16 cellular contexts compared by ENCODE assay signal in genomic region chr14:101113108-101113612, GRCh38.
A peak's percentile ranks its signal among the peaks of the same experiment; 100 is the strongest.
DNase-seq lines count a peak whose midpoint lies in the region; ATAC-seq and TF ChIP-seq lines count a peak whose summit lies in the region.
"Had no signal": no experiment of that assay in that cellular context is flagged by ENCODE, and none has a peak within 500 bp of the region (broad histone marks: within the 10 kb centered on the region; RNA-seq: fewer than 3 reads in every experiment).

No MANE protein-coding gene starts in this region.

- TF ChIP-seq CTCF in testis (IDR thresholded peaks at IDR 0.05): no peak

- no peak overlapping the region for H2BK15ac ChIP-seq in mesendoderm (replicated peaks; ENCODE audit: low read depth)

- WGBS in mesendoderm (ENCODE audit: extremely low coverage, insufficient coverage, low lambda C conversion rate): no CpG with 5 or more reads among the region's 9 CpGs
- 95% methylated on average over 7 to 9 of the region's 9 CpGs for WGBS in testis, 2 donors

- ATAC-seq in activated T-cell treated with anti-CD3 and anti-CD28 coated beads, Interleukin-2, amount 50 U/mL, for 4 hours: no peak
- no peak for ATAC-seq in activated CD4-positive, alpha-beta T cell treated with anti-CD3 and anti-CD28 coated beads for 36 hours
- ATAC-seq: GM12878, HepG2 had no signal

- TF ChIP-seq POLR2A in testis (IDR thresholded peaks at IDR 0.05): no peak

- DNase-seq in activated T-cell treated with anti-CD3 and anti-CD28 coated beads, Interleukin-2, amount 50 U/mL, for 4 hours: peak; percentile 3
- no peak for DNase-seq in activated T-cell treated with anti-CD3 and anti-CD28 coated beads, Interleukin-2, amount 50 U/mL, for 24 hours
- DNase-seq in activated T-helper 2 cell treated with anti-CD3 and anti-CD28 coated beads, Interferon-gamma antibody, Interleukin-2, Interleukin-4, amounts not matched to agents 10 μg/mL and 5 μg/mL and 100 μg/mL, durations not matched to agents 14 hours and 24 hours and 36 hours (ENCODE audit: low spot score): peak; percentile 4
- DNase-seq in mesendoderm (no peak), testis (peak; percentile 10), NCI-H2029 treated with DMSO at 0.1 percent for 48 hours (lab: John Stamatoyannopoulos, UW) (no peak)
- DNase-seq in activated CD4-positive, alpha-beta T cell treated with anti-CD3 and anti-CD28 coated beads for 36 hours: no peak
- no peak for DNase-seq in activated CD4-positive, alpha-beta T cell treated with anti-CD3 and anti-CD28 coated beads for 48 hours
- DNase-seq: C1 segment of cervical spinal cord, DND-41, KG1, NCI-H1092 treated with DMSO at 0.1 percent for 48 hours, NCI-H2227 treated with DMSO at 0.1 percent for 48 hours, NCI-H524 had no signal

- intact Hi-C loops in activated T-helper 2 cell treated with anti-CD3 and anti-CD28 coated beads, Interferon-gamma antibody, Interleukin-2, Interleukin-4, amounts not matched to agents 10 μg/mL and 5 μg/mL and 100 μg/mL, durations not matched to agents 14 hours and 24 hours and 36 hours (cut with micrococcal nuclease): no loop called here
- intact Hi-C loops in testis (cut with DNase I; ENCODE audit: low total_unique reads): no loop called here
- intact Hi-C loops in activated CD4-positive, alpha-beta T cell treated with anti-CD3 and anti-CD28 coated beads for 36 hours (cut with DNase I, micrococcal nuclease): no loop called here

- H3K27ac Mint-ChIP-seq in activated T-cell treated with anti-CD3 and anti-CD28 coated beads, Interleukin-2, amount 50 U/mL, for 24 hours: no peak overlapping the region
- no peak overlapping the region for H3K27ac Mint-ChIP-seq in activated T-helper 2 cell treated with anti-CD3 and anti-CD28 coated beads, Interferon-gamma antibody, Interleukin-2, Interleukin-4, amounts not matched to agents 10 μg/mL and 5 μg/mL and 100 μg/mL, durations not matched to agents 14 hours and 24 hours and 36 hours
- H3K27ac Mint-ChIP-seq in activated CD4-positive, alpha-beta T cell treated with anti-CD3 and anti-CD28 coated beads for 36 hours: no peak overlapping the region

- no peak overlapping the region for H3K18ac ChIP-seq in mesendoderm (ENCODE audit: low read length)

- no peaks in the 10 kb centered on the region for H3K4me1 Mint-ChIP-seq in activated T-cell treated with anti-CD3 and anti-CD28 coated beads, Interleukin-2, amount 50 U/mL, for 4 hours (ENCODE audit: low read depth)
- no peaks in the 10 kb centered on the region for H3K4me1 Mint-ChIP-seq in activated T-cell treated with anti-CD3 and anti-CD28 coated beads, Interleukin-2, amount 50 U/mL, for 24 hours (ENCODE audit: low read depth)
- H3K4me1 Mint-ChIP-seq in activated T-helper 2 cell treated with anti-CD3 and anti-CD28 coated beads, Interferon-gamma antibody, Interleukin-2, Interleukin-4, amounts not matched to agents 10 μg/mL and 5 μg/mL and 100 μg/mL, durations not matched to agents 14 hours and 24 hours and 36 hours (ENCODE audit: low read depth): no peaks in the 10 kb centered on the region
- H3K4me1 Mint-ChIP-seq in activated CD4-positive, alpha-beta T cell treated with anti-CD3 and anti-CD28 coated beads for 36 hours: no peaks in the 10 kb centered on the region

- POLR2A ChIA-PET in activated CD4-positive, alpha-beta T cell treated with anti-CD3 and anti-CD28 coated beads for 36 hours (lab: Charles Lee): no interaction called here

- CTCF ChIA-PET in activated CD4-positive, alpha-beta T cell treated with anti-CD3 and anti-CD28 coated beads for 36 hours (lab: Charles Lee): no interaction called here

- H3K36me3 ChIP-seq in mesendoderm (ENCODE audit: control insufficient read depth, insufficient read depth, low read length): no peaks in the 10 kb centered on the region
- H3K36me3 ChIP-seq in testis (ENCODE audit: low read depth, missing control alignments): no peaks in the 10 kb centered on the region

- no peaks in the 10 kb centered on the region for H3K79me2 ChIP-seq in mesendoderm (ENCODE audit: control insufficient read depth, insufficient read depth, low read length)

- peaks cover 2% of the 10 kb centered on the region for H3K27me3 Mint-ChIP-seq in activated T-cell treated with anti-CD3 and anti-CD28 coated beads, Interleukin-2, amount 50 U/mL, for 4 hours (ENCODE audit: low read depth)
- no peaks in the 10 kb centered on the region for H3K27me3 Mint-ChIP-seq in activated T-cell treated with anti-CD3 and anti-CD28 coated beads, Interleukin-2, amount 50 U/mL, for 24 hours
- no peaks in the 10 kb centered on the region for H3K27me3 Mint-ChIP-seq in activated T-helper 2 cell treated with anti-CD3 and anti-CD28 coated beads, Interferon-gamma antibody, Interleukin-2, Interleukin-4, amounts not matched to agents 10 μg/mL and 5 μg/mL and 100 μg/mL, durations not matched to agents 14 hours and 24 hours and 36 hours (ENCODE audit: low read depth)
- H3K27me3 Mint-ChIP-seq in activated CD4-positive, alpha-beta T cell treated with anti-CD3 and anti-CD28 coated beads for 36 hours: no peaks in the 10 kb centered on the region

- peak overlapping the region; percentile 3 for H2AK5ac ChIP-seq in mesendoderm (ENCODE audit: low read length)

- no peak overlapping the region for H3K56ac ChIP-seq in mesendoderm (ENCODE audit: low read length)

- H3K9me3 ChIP-seq in testis: no peaks in the 10 kb centered on the region

- H3K27me3 ChIP-seq in mesendoderm (ENCODE audit: insufficient read depth, low read length, poor library complexity) (no peaks in the 10 kb centered on the region), testis (no peaks in the 10 kb centered on the region)

- H3K4me1 ChIP-seq in mesendoderm (ENCODE audit: control insufficient read depth, low read depth, low read length) (peaks cover 9% of the 10 kb centered on the region), testis (peaks cover 4% of the 10 kb centered on the region)

- H3K4me3 Mint-ChIP-seq in activated T-cell treated with anti-CD3 and anti-CD28 coated beads, Interleukin-2, amount 50 U/mL, for 4 hours: no peak overlapping the region
- H3K4me3 Mint-ChIP-seq in activated T-cell treated with anti-CD3 and anti-CD28 coated beads, Interleukin-2, amount 50 U/mL, for 24 hours: no peak overlapping the region
- no peak overlapping the region for H3K4me3 Mint-ChIP-seq in activated T-helper 2 cell treated with anti-CD3 and anti-CD28 coated beads, Interferon-gamma antibody, Interleukin-2, Interleukin-4, amounts not matched to agents 10 μg/mL and 5 μg/mL and 100 μg/mL, durations not matched to agents 14 hours and 24 hours and 36 hours (ENCODE audit: low read depth)
- no peak overlapping the region for H3K4me3 Mint-ChIP-seq in activated CD4-positive, alpha-beta T cell treated with anti-CD3 and anti-CD28 coated beads for 36 hours

- H4K8ac ChIP-seq in mesendoderm (ENCODE audit: low read depth, low read length): no peak overlapping the region

- H3K27ac ChIP-seq in mesendoderm (ENCODE audit: low read depth, low read length) (no peak overlapping the region), testis (no peak overlapping the region)

- no peak overlapping the region for H3K23ac ChIP-seq in mesendoderm (ENCODE audit: low read length)

- H3K4me3 ChIP-seq in mesendoderm (ENCODE audit: low read length): no peak overlapping the region
- H3K4me3 ChIP-seq in testis: no peak overlapping the region
- H3K4me3 ChIP-seq: GM12878 had no signal

- H3K4ac ChIP-seq in mesendoderm (ENCODE audit: low read depth, low read length): no peak overlapping the region

- H2BK5ac ChIP-seq in mesendoderm (ENCODE audit: low read length): no peak overlapping the region

- no peak overlapping the region for H4K5ac ChIP-seq in mesendoderm (ENCODE audit: low read length)

- no peaks in the 10 kb centered on the region for H3K9me3 Mint-ChIP-seq in activated T-cell treated with anti-CD3 and anti-CD28 coated beads, Interleukin-2, amount 50 U/mL, for 4 hours
- H3K9me3 Mint-ChIP-seq in activated T-cell treated with anti-CD3 and anti-CD28 coated beads, Interleukin-2, amount 50 U/mL, for 24 hours: no peaks in the 10 kb centered on the region
- H3K9me3 Mint-ChIP-seq in activated T-helper 2 cell treated with anti-CD3 and anti-CD28 coated beads, Interferon-gamma antibody, Interleukin-2, Interleukin-4, amounts not matched to agents 10 μg/mL and 5 μg/mL and 100 μg/mL, durations not matched to agents 14 hours and 24 hours and 36 hours: no peaks in the 10 kb centered on the region
- H3K9me3 Mint-ChIP-seq in activated CD4-positive, alpha-beta T cell treated with anti-CD3 and anti-CD28 coated beads for 36 hours (ENCODE audit: low read depth): no peaks in the 10 kb centered on the region

- no peaks in the 10 kb centered on the region for H3K36me3 Mint-ChIP-seq in activated T-cell treated with anti-CD3 and anti-CD28 coated beads, Interleukin-2, amount 50 U/mL, for 4 hours (ENCODE audit: insufficient read depth)
- H3K36me3 Mint-ChIP-seq in activated T-cell treated with anti-CD3 and anti-CD28 coated beads, Interleukin-2, amount 50 U/mL, for 24 hours (ENCODE audit: low read depth): no peaks in the 10 kb centered on the region
- no peaks in the 10 kb centered on the region for H3K36me3 Mint-ChIP-seq in activated T-helper 2 cell treated with anti-CD3 and anti-CD28 coated beads, Interferon-gamma antibody, Interleukin-2, Interleukin-4, amounts not matched to agents 10 μg/mL and 5 μg/mL and 100 μg/mL, durations not matched to agents 14 hours and 24 hours and 36 hours (ENCODE audit: low read depth)
- H3K36me3 Mint-ChIP-seq in activated CD4-positive, alpha-beta T cell treated with anti-CD3 and anti-CD28 coated beads for 36 hours (ENCODE audit: low read depth): no peaks in the 10 kb centered on the region

- H3K9ac ChIP-seq in mesendoderm (ENCODE audit: low read length): no peak overlapping the region

- no peak overlapping the region for H2BK120ac ChIP-seq in mesendoderm (ENCODE audit: low read depth, low read length)

- no peaks in the 10 kb centered on the region for H3K79me1 ChIP-seq in mesendoderm (ENCODE audit: low read length)

- no peak overlapping the region for H3K4me2 ChIP-seq in mesendoderm (ENCODE audit: low read length)

Comparison
In these comparisons a context has a peak if more than half of its experiments do, and no peak if none do; other contexts are left out.
1. DNase-seq: peak in activated T-cell treated with anti-CD3 and anti-CD28 coated beads, Interleukin-2, amount 50 U/mL, for 4 hours (single experiment), activated T-helper 2 cell treated with anti-CD3 and anti-CD28 coated beads, Interferon-gamma antibody, Interleukin-2, Interleukin-4, amounts not matched to agents 10 μg/mL and 5 μg/mL and 100 μg/mL, durations not matched to agents 14 hours and 24 hours and 36 hours (single experiment) and testis (single experiment); none in activated T-cell treated with anti-CD3 and anti-CD28 coated beads, Interleukin-2, amount 50 U/mL, for 24 hours (single experiment), mesendoderm (single experiment), activated CD4-positive, alpha-beta T cell treated with anti-CD3 and anti-CD28 coated beads for 36 hours (single experiment), activated CD4-positive, alpha-beta T cell treated with anti-CD3 and anti-CD28 coated beads for 48 hours (single experiment) and NCI-H2029 treated with DMSO at 0.1 percent for 48 hours (single experiment).